In genomic region chr20:41331731-41332130, GRCh38 we compare ENCODE assay signal across 23 cellular contexts. TPM values are rescaled to one million over a fixed set of nuclear protein-coding genes. Genes with fewer than 3 reads are reported as not detected.
"Had no signal": no experiment of that assay in that cellular context is flagged by ENCODE, and none has a peak within 500 bp of the region (broad histone marks: within the 10 kb centered on the region; RNA-seq: fewer than 3 reads in every experiment).

No MANE protein-coding gene starts in this region.

- H3K9ac ChIP-seq: neural progenitor cell, parathyroid adenoma had no signal

- H2AFZ ChIP-seq: neural progenitor cell, parathyroid adenoma had no signal

- H3K27me3 ChIP-seq: neural progenitor cell, right lobe of liver, suprapubic skin had no signal

- H3K4me1 ChIP-seq: neural progenitor cell, parathyroid adenoma, right lobe of liver had no signal

- H3K9me3 ChIP-seq: right lobe of liver, suprapubic skin had no signal

- ATAC-seq: left lobe of liver; naive thymus-derived CD4-positive, alpha-beta T cell; right lobe of liver; stimulated activated naive CD8-positive, alpha-beta T cell treated with anti-CD3 and anti-CD28 coated beads, Interleukin-15, amount 100 ng/mL, for 72 hours had no signal

- H3K36me3 ChIP-seq: neural progenitor cell, right lobe of liver, suprapubic skin had no signal

- DNase-seq: dermis blood vessel endothelial cell; effector memory CD4-positive, alpha-beta T cell; hypothalamus; immature natural killer cell; islet precursor cell; mammary epithelial cell; mesendoderm; midbrain; naive thymus-derived CD4-positive, alpha-beta T cell; small intestine; stimulated activated CD4-positive, alpha-beta T cell treated with anti-CD3 and anti-CD28 coated beads, Interleukin-1b, Interleukin-23, amount 100 ng/mL, for 48 hours; stimulated activated CD4-positive, alpha-beta T cell treated with anti-CD3 and anti-CD28 coated beads, Interleukin-4, amount 100 ng/mL, for 1 hour; stimulated activated CD8-positive, alpha-beta memory T cell treated with anti-CD3 and anti-CD28 coated beads, Interleukin-4, amount 100 ng/mL, for 48 hours; stimulated activated naive CD4-positive, alpha-beta T cell; stimulated activated naive CD8-positive, alpha-beta T cell treated with anti-CD3 and anti-CD28 coated beads, Interleukin-15, amount 100 ng/mL, for 72 hours had no signal

- H3K4me2 ChIP-seq: neural progenitor cell had no signal

- H3K4me3 ChIP-seq: coronary artery, neural progenitor cell, right lobe of liver, suprapubic skin had no signal

- H3K27ac ChIP-seq: coronary artery, neural progenitor cell, parathyroid adenoma, right lobe of liver, suprapubic skin had no signal

RNA-seq across cellular contexts. Expression of gene EMILIN3, which starts 34.9 kb away (rescaled TPM):
- total RNA-seq: fibroblast of villous mesenchyme, mammary epithelial cell, osteoblast had no signal
- polyA plus RNA-seq: immature natural killer cell; naive thymus-derived CD4-positive, alpha-beta T cell had no signal
